Comparison of ENCODE assay signal across 8 cellular contexts in the genomic region with DNA sequence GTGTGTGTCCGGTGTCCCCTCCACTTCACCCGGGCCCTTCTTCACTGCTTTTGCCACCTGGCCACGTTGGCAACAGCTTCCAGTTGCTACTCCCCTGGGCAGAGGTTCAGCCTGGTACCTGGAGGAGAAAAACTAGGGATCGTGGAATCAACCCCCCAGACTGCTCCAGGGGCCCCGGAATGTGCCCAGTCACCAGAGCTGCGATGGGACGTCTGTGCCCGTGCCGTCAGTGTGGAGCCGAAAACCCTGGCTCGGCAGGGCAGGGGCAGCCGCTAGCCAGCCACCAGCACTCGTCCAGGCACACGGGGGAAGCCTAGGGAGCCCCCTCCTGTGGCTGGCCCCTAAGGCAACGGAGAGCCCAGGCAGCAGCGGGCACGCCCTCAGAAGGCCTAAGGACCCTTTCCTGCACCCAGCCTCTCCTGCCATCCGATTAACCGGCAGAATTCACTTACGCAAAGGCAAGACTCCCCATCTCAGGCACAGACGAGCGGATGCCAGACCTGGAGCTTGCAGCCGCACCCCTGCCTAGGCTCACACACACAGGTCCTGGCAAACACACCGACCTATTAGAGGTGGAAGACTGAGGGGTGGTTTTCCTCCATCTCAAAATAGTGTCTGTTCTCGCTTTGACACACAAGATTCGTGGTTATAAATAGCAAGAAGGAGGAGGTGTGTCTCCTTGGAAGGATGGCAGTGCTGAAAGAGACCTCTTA.
A peak's percentile ranks its signal among the peaks of the same experiment; 100 is the strongest.
DNase-seq lines count a peak whose midpoint lies in the region; ATAC-seq and TF ChIP-seq lines count a peak whose summit lies in the region.

No MANE protein-coding gene starts in this region.

- H2AFZ ChIP-seq in OCI-LY7 (ENCODE audit: low read length): no peak overlapping the region

- TF ChIP-seq POLR2A in gastrocnemius medialis (IDR thresholded peaks at IDR 0.05): no peak

- intact Hi-C loops in OCI-LY7 (cut with micrococcal nuclease; ENCODE audit: unreplicated experiment): no loop called here
- intact Hi-C loops in gastrocnemius medialis (cut with DNase I; ENCODE audit: low total_unique reads): no loop called here

- H3K9me3 ChIP-seq in OCI-LY7 (ENCODE audit: low read length) (no peaks in the 10 kb centered on the region), gastrocnemius medialis (no peaks in the 10 kb centered on the region)

- H3K9me2 ChIP-seq in OCI-LY7 (ENCODE audit: insufficient read depth, low read length): no peaks in the 10 kb centered on the region

- BruUV-seq in OCI-LY7 (replicated peaks; lab: Mats Ljungman, UMichigan): no TSS peak

- in situ Hi-C loops in gastrocnemius medialis (cut with MboI; ENCODE audit: low sequenced_read_pairs in 4 of 4): no loop called here

- peaks cover 37 to 55% (median 49%) of the 10 kb centered on the region in 3 donors for H3K27me3 ChIP-seq in gastrocnemius medialis

- CTCF ChIA-PET in OCI-LY7 (lab: Charles Lee; ENCODE audit: unreplicated experiment): no interaction called here

- H3K4me3 ChIP-seq in GM12875 (ENCODE audit: low read depth, low read length) (peak overlapping the region; percentile 88), OCI-LY7 (ENCODE audit: low read depth, low read length, poor library complexity, severe bottlenecking) (peak overlapping the region; percentile 68), gastrocnemius medialis (peak overlapping the region in 3 of 4 donors; percentile 45 to 54 (median 47))

- H4K20me1 ChIP-seq in OCI-LY7 (ENCODE audit: insufficient read depth, low read length): no peaks in the 10 kb centered on the region

- DNase-seq in OCI-LY7 (ENCODE audit: low spot score) (no peak), gastrocnemius medialis (no peak), C1 segment of cervical spinal cord (lab: John Stamatoyannopoulos, UW) (no peak), NCI-H748 treated with DMSO at 0.1 percent for 48 hours (lab: John Stamatoyannopoulos, UW) (no peak)

- H3K36me3 ChIP-seq in OCI-LY7 (ENCODE audit: insufficient read depth, low read length) (no peaks in the 10 kb centered on the region), gastrocnemius medialis (no peaks in the 10 kb centered on the region)

- peak; percentile 8 for ATAC-seq in esophagus mucosa
- no peak for ATAC-seq in gastrocnemius medialis
- no peak for ATAC-seq in GM19467 (IDR thresholded peaks at IDR 0.05; ENCODE audit: unreplicated experiment)
- ATAC-seq in HG03520 (IDR thresholded peaks at IDR 0.05; ENCODE audit: unreplicated experiment): no peak

- TF ChIP-seq CTCF in GM12875 (IDR thresholded peaks at IDR 0.05; ENCODE audit: borderline replicate concordance, insufficient read depth, low read depth, low read length) (no peak), OCI-LY7 (conservative IDR thresholded peaks at IDR 0.05; ENCODE audit: low read length) (no peak), gastrocnemius medialis (IDR thresholded peaks at IDR 0.05 in 4 of 5, conservative IDR thresholded peaks at IDR 0.05 in 1 of 5) (no peak)

- peaks cover 14% of the 10 kb centered on the region for H3K79me2 ChIP-seq in OCI-LY7 (ENCODE audit: insufficient read depth, low read depth, low read length)

- POLR2A ChIA-PET in OCI-LY7 (lab: Charles Lee): interaction anchor here (2.7 kb wide), 1 partner anchor 14 kb away, joined by 16 read pairs; no protein-coding TSS in a partner anchor

- peaks cover 49% of the 10 kb centered on the region for H3K4me1 ChIP-seq in OCI-LY7 (ENCODE audit: insufficient read depth, low read length, poor library complexity, severe bottlenecking)
- H3K4me1 ChIP-seq in gastrocnemius medialis: peaks cover 0 to 5% of the 10 kb centered on the region in 2 donors

- peak overlapping the region; percentile 89 for H3K4me2 ChIP-seq in OCI-LY7 (ENCODE audit: low read length)

- peak overlapping the region; percentile 79 for H3K27ac ChIP-seq in OCI-LY7 (ENCODE audit: low read depth, low read length, poor library complexity, severe bottlenecking)
- H3K27ac ChIP-seq in gastrocnemius medialis: no peak overlapping the region
